ENCODE assay signal across 11 cellular contexts in the genomic region with DNA sequence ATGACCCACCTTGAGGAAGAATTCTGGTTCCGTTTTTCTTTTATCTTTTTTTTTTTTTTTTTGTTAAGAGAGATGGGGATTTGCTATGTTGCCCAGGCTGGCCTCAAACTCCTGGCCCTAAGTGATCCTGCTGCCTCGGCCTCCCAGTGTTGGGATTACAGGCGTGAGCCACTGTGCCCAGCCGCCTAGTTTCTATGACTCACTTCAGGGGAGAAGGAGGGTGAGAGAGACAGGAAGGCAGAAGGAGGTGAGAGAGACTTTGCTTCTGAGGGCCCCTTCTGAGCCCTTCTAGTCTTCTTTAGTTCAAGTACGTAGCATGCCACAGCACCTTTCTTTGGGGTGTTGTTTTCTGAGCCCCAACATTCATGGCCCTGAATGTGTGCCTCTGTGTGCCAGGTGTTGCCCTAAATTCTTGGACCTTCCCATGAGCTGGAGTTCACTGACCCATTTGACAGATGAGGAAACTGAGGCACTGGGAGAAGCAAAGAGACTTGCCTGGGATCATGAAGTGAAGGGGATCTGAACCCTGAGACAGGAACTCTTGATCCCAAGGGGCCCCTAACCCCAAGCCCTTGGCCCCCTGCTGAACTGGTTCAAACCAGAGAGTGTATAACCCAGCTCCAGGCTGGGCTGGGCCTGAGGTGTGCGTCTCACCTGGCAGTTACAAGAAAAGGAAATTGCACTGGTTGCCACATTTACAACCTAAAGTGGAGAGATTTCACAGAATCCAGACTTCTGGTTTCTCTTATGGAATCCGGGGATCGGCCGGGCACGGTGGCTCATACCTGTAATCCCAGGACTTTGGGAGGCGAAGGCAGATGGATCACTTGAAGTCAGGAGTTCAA. TPM values are rescaled to one million over a fixed set of nuclear protein-coding genes. Genes with fewer than 3 reads are reported as not detected.
DNase-seq lines count a peak whose midpoint lies in the region; ATAC-seq and TF ChIP-seq lines count a peak whose summit lies in the region.
"Had no signal": no experiment of that assay in that cellular context is flagged by ENCODE, and none has a peak within 500 bp of the region (broad histone marks: within the 10 kb centered on the region; RNA-seq: fewer than 3 reads in every experiment).

No MANE protein-coding gene starts in this region.

- H3K9ac ChIP-seq in endodermal cell (ENCODE audit: extremely low read depth, low read length, poor library complexity, severe bottlenecking): no peak overlapping the region

- H3K27me3 ChIP-seq in endodermal cell (ENCODE audit: control insufficient read depth, insufficient read depth, low read length, poor library complexity, severe bottlenecking): no peaks in the 10 kb centered on the region

- H3K27me3 Mint-ChIP-seq in T-helper 17 cell (no peaks in the 10 kb centered on the region), endodermal cell (ENCODE audit: insufficient read depth) (no peaks in the 10 kb centered on the region)
- no peaks in the 10 kb centered on the region for H3K27me3 Mint-ChIP-seq in stimulated activated naive B cell treated with anti-CD40 and anti-IgM and Interleukin-4, amounts not matched to agents 10 μg/mL and 1 μg/mL and 100 μg/mL, for 72 hours

- peak overlapping the region; percentile 100 for H3K27ac Mint-ChIP-seq in T-helper 17 cell
- H3K27ac Mint-ChIP-seq in endodermal cell: peak overlapping the region; percentile 26
- peak overlapping the region; percentile 65 for H3K27ac Mint-ChIP-seq in stimulated activated naive B cell treated with anti-CD40 and anti-IgM and Interleukin-4, amounts not matched to agents 10 μg/mL and 1 μg/mL and 100 μg/mL, for 72 hours

- no peak overlapping the region for H3K4me3 ChIP-seq in endodermal cell (ENCODE audit: low read length)
- H3K4me3 ChIP-seq: esophagus squamous epithelium, skin epidermis had no signal

- H3K4me3 Mint-ChIP-seq in T-helper 17 cell (peak overlapping the region; percentile 75), endodermal cell (no peak overlapping the region)
- no peak overlapping the region for H3K4me3 Mint-ChIP-seq in stimulated activated naive B cell treated with anti-CD40 and anti-IgM and Interleukin-4, amounts not matched to agents 10 μg/mL and 1 μg/mL and 100 μg/mL, for 72 hours

- H3K9me3 Mint-ChIP-seq in endodermal cell: no peaks in the 10 kb centered on the region
- no peaks in the 10 kb centered on the region for H3K9me3 Mint-ChIP-seq in stimulated activated naive B cell treated with anti-CD40 and anti-IgM and Interleukin-4, amounts not matched to agents 10 μg/mL and 1 μg/mL and 100 μg/mL, for 72 hours

- peak; percentile 40 for DNase-seq in activated T-cell treated with anti-CD3 and anti-CD28 coated beads, Interleukin-2, amount 50 U/mL, for 1 hour
- DNase-seq in activated T-cell treated with anti-CD3 and anti-CD28 coated beads for 4 hours (no peak), T-helper 17 cell (no peak), endodermal cell (no peak), NCI-H446 treated with DMSO at 0.1 percent for 48 hours (lab: John Stamatoyannopoulos, UW) (no peak), NCI-H1105 (lab: John Stamatoyannopoulos, UW) (no peak), amygdala (lab: John Stamatoyannopoulos, UW) (no peak)
- DNase-seq in stimulated activated naive B cell treated with anti-CD40 and anti-IgM and Interleukin-4, amounts not matched to agents 10 μg/mL and 1 μg/mL and 100 μg/mL, for 72 hours: no peak
- DNase-seq: esophagus squamous epithelium, mesendoderm had no signal

- no peak overlapping the region for H3K27ac ChIP-seq in endodermal cell (ENCODE audit: low read depth, low read length)

- WGBS in endodermal cell (ENCODE audit: insufficient coverage in 1 of 2, insufficient read length in 1 of 2), 2 experiments: 91% methylated on average over 10 to 11 of the region's 11 CpGs

- H3K4me1 ChIP-seq in endodermal cell (ENCODE audit: control insufficient read depth, insufficient read depth, low read length): peaks cover 7% of the 10 kb centered on the region

- peak; percentile 13 for ATAC-seq in T-helper 17 cell
- ATAC-seq in stimulated activated naive B cell treated with anti-CD40 and anti-IgM and Interleukin-4, amounts not matched to agents 10 μg/mL and 1 μg/mL and 100 μg/mL, for 72 hours (replicated peaks): no peak

- H3K36me3 ChIP-seq in endodermal cell (ENCODE audit: control insufficient read depth, insufficient read depth, low read length): peaks cover 3% of the 10 kb centered on the region
- H3K36me3 ChIP-seq: esophagus squamous epithelium had no signal

- peaks cover 2% of the 10 kb centered on the region for H3K36me3 Mint-ChIP-seq in T-helper 17 cell (ENCODE audit: low read depth)
- peaks cover 3% of the 10 kb centered on the region for H3K36me3 Mint-ChIP-seq in endodermal cell (ENCODE audit: low read depth)
- H3K36me3 Mint-ChIP-seq in stimulated activated naive B cell treated with anti-CD40 and anti-IgM and Interleukin-4, amounts not matched to agents 10 μg/mL and 1 μg/mL and 100 μg/mL, for 72 hours: peaks cover 18 to 45% of the 10 kb centered on the region in 2 donors

- H3K9me3 ChIP-seq in T-helper 17 cell (ENCODE audit: control insufficient read depth, low read length, poor library complexity, severe bottlenecking) (no peaks in the 10 kb centered on the region), endodermal cell (ENCODE audit: control insufficient read depth, low read length) (no peaks in the 10 kb centered on the region)
- H3K9me3 ChIP-seq: esophagus squamous epithelium had no signal

- no peak for TF ChIP-seq CTCF in endodermal cell (conservative IDR thresholded peaks at IDR 0.05)

- H3K4me1 Mint-ChIP-seq in T-helper 17 cell (peaks cover 63% of the 10 kb centered on the region), endodermal cell (peaks cover 25% of the 10 kb centered on the region)
- H3K4me1 Mint-ChIP-seq in stimulated activated naive B cell treated with anti-CD40 and anti-IgM and Interleukin-4, amounts not matched to agents 10 μg/mL and 1 μg/mL and 100 μg/mL, for 72 hours: peaks cover 53 to 72% of the 10 kb centered on the region in 2 donors

RNA-seq across cellular contexts. Expression of a gene that starts 20.8 kb away (rescaled TPM):
- 10 to 100 TPM; 38.7 to 39.3 TPM for total RNA-seq in T-helper 17 cell
- 1 to 10 TPM; 6.8 to 6.9 TPM for total RNA-seq in endodermal cell
- polyA plus RNA-seq in endodermal cell (2013, experiment 1 of 2): 6.2 TPM
- polyA plus RNA-seq in endodermal cell (2013, experiment 2 of 2): 5.0 TPM

RNA-seq across cellular contexts. Expression of a gene that starts 57.7 kb away (rescaled TPM):
- total RNA-seq in T-helper 17 cell: 1 to 10 TPM; 2.1 to 2.5 TPM
- total RNA-seq in endodermal cell: 10 to 100 TPM; 15.0 to 19.2 TPM
- 11.7 TPM for polyA plus RNA-seq in endodermal cell (2013, experiment 1 of 2)
- polyA plus RNA-seq in endodermal cell (2013, experiment 2 of 2): 11.6 TPM

Comparison
In these comparisons a context has a peak if more than half of its experiments do, and no peak if none do; other contexts are left out.
1. H3K27ac Mint-ChIP-seq: peak in every context shown above with its lines; median percentile 100 in T-helper 17 cell; 65 in stimulated activated naive B cell treated with anti-CD40 and anti-IgM and Interleukin-4, amounts not matched to agents 10 μg/mL and 1 μg/mL and 100 μg/mL, for 72 hours; 26 in endodermal cell.
2. RNA of a gene that starts 20.8 kb away (total RNA-seq): 38.7 to 39.3 TPM in T-helper 17 cell; 6.8 to 6.9 TPM in endodermal cell; every median in the first group is over 4 times any median in the second.
3. RNA of a gene that starts 57.7 kb away (total RNA-seq): 15.0 to 19.2 TPM in endodermal cell; 2.1 to 2.5 TPM in T-helper 17 cell; every median in the first group is over 4 times any median in the second.